8 cellular contexts compared by ENCODE assay signal in genomic region chr15:89143503-89144162, GRCh38. TPM values are rescaled to one million over a fixed set of nuclear protein-coding genes. Genes with fewer than 3 reads are reported as not detected.
DNase-seq lines count a peak whose midpoint lies in the region; ATAC-seq, FAIRE-seq and TF ChIP-seq lines count a peak whose summit lies in the region.

No MANE protein-coding gene starts in this region.

- H3K9me3 ChIP-seq in pancreas, result no peaks in the 10 kb centered on the region

- intact Hi-C loops in pancreas (cut with DNase I), result no loop called here

- TF ChIP-seq CTCF in pancreas (IDR thresholded peaks at IDR 0.05), result no peak

- H3K27ac ChIP-seq in cingulate gyrus (ENCODE audit: low read depth, low read length) (peak overlapping the region; percentile 11), pancreas (peak overlapping the region in 2 of 4 donors; percentile 44 to 67)

- no peaks in the 10 kb centered on the region for H3K27me3 ChIP-seq in pancreas

- H3K4me1 ChIP-seq in pancreas, result peaks cover 23 to 39% (median 33%) of the 10 kb centered on the region in 3 donors

- 68 to 70% methylated on average over 6 of the region's 6 CpGs for WGBS in pancreas, 2 donors

- peak; percentile 73 for DNase-seq in NCI-H2081 treated with DMSO at 0.1 percent for 48 hours (lab: John Stamatoyannopoulos, UW)
- DNase-seq in pancreas, result peak in 1 of 6 donors; percentile 9
- DNase-seq in NCI-H526 treated with DMSO at 0.1 percent for 48 hours (lab: John Stamatoyannopoulos, UW), result no peak
- DNase-seq in SHP77 treated with DMSO at 0.1 percent for 48 hours (lab: John Stamatoyannopoulos, UW), result no peak
- DNase-seq in DMS153 treated with DMSO at 0.1 percent for 48 hours (lab: John Stamatoyannopoulos, UW; ENCODE audit: unreplicated experiment), result no peak

- peak; percentile 64 for ATAC-seq in GM18511 (IDR thresholded peaks at IDR 0.05; ENCODE audit: unreplicated experiment)
- peak; percentile 62 to 84 (median 80) for ATAC-seq in pancreas
- no peak for ATAC-seq in HG03196 (IDR thresholded peaks at IDR 0.05; ENCODE audit: unreplicated experiment)

- H3K36me3 ChIP-seq in pancreas, result no peaks in the 10 kb centered on the region

- H3K4me3 ChIP-seq in pancreas, result no peak overlapping the region

- no peak for FAIRE-seq in pancreas (lab: Jason Lieb, UNC)

RNA-seq across cellular contexts. Expression of gene ABHD2, which starts 55.4 kb away (rescaled TPM):
- total RNA-seq in pancreas, result 100 to 1,000 TPM; 104 to 151 (median 132) TPM
- polyA plus RNA-seq in pancreas, result 10 to 100 TPM in 1 of 2 donors, 1 to 10 TPM in 1; 7.9 to 16.2 TPM
